In the genomic region with DNA sequence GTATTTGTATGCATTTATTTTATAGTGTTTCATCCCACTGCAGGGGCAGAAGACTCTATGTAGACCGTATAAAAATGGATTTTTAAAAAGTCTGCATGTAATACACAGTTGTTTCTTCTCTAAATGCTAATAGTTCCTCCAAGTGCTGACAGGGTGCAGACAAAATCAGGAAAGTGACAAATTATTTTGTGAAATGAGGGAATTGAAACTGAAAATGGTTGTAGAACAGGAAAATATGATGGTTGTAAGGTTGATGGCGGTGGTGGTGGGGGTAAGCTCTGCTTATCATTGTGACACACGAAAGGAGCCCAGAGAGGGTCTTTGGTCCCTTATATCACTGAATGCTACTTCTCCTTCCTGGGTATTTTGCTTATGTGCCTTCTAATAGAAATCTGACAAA, we compare ENCODE assay signal across 22 cellular contexts.
"Had no signal": no experiment of that assay in that cellular context is flagged by ENCODE, and none has a peak within 500 bp of the region (broad histone marks: within the 10 kb centered on the region; RNA-seq: fewer than 3 reads in every experiment).

No MANE protein-coding gene starts in this region.

- H3K27me3 ChIP-seq: esophagus squamous epithelium, gastrocnemius medialis, ovary, vagina had no signal

- H3K9me3 Mint-ChIP-seq: activated naive CD4-positive, alpha-beta T cell treated with anti-CD3 and anti-CD28 coated beads for 36 hours; activated T-cell treated with anti-CD3 and anti-CD28 coated beads, Interleukin-2, amount 50 U/mL, for 72 hours; endodermal cell; type B pancreatic cell had no signal

- H3K4me3 ChIP-seq: coronary artery, esophagus squamous epithelium, gastrocnemius medialis, left ventricle myocardium inferior, ovary, prostate gland, thoracic aorta, vagina had no signal

- H3K4me1 Mint-ChIP-seq: nephron had no signal

- H3K4me1 ChIP-seq: prostate gland had no signal

- H3K4me3 Mint-ChIP-seq: activated naive CD4-positive, alpha-beta T cell treated with anti-CD3 and anti-CD28 coated beads for 36 hours; activated T-cell treated with anti-CD3 and anti-CD28 coated beads, Interleukin-2, amount 50 U/mL, for 72 hours; endodermal cell; nephron; type B pancreatic cell had no signal

- H3K27ac ChIP-seq: coronary artery, esophagus squamous epithelium, gastrocnemius medialis, left ventricle myocardium inferior, neutrophil, ovary, prostate gland, thoracic aorta, vagina had no signal

- DNase-seq: activated CD4-positive, alpha-beta T cell treated with anti-CD3 and anti-CD28 coated beads for 1 hour; activated effector memory CD4-positive, alpha-beta T cell treated with Interleukin-2 at 50 U/mL for 16 hours; activated naive CD4-positive, alpha-beta T cell treated with anti-CD3 and anti-CD28 coated beads for 36 hours; activated T-cell treated with anti-CD3 and anti-CD28 coated beads, Interleukin-2, amount 50 U/mL, for 72 hours; cerebellar nuclear complex; endodermal cell; esophagus squamous epithelium; gastrocnemius medialis; head of caudate nucleus; hypothalamus; left ventricle myocardium inferior; midbrain; ovary; stimulated activated CD4-positive, alpha-beta T cell treated with anti-CD3 and anti-CD28 coated beads, Interleukin-4, amount 100 ng/mL, for 1 hour; stimulated activated naive CD4-positive, alpha-beta T cell treated with Interleukin-2 at 50 U/mL for 16 hours had no signal

- H3K27ac Mint-ChIP-seq: activated naive CD4-positive, alpha-beta T cell treated with anti-CD3 and anti-CD28 coated beads for 36 hours; activated T-cell treated with anti-CD3 and anti-CD28 coated beads, Interleukin-2, amount 50 U/mL, for 72 hours; endodermal cell; nephron; type B pancreatic cell had no signal

- H3K36me3 ChIP-seq: esophagus squamous epithelium, gastrocnemius medialis, left ventricle myocardium inferior, neutrophil, ovary, prostate gland, thoracic aorta, vagina had no signal

- ATAC-seq: activated T-cell treated with anti-CD3 and anti-CD28 coated beads, Interleukin-2, amount 50 U/mL, for 72 hours; gastrocnemius medialis had no signal

- H3K9me3 ChIP-seq: esophagus squamous epithelium, gastrocnemius medialis, left ventricle myocardium inferior, neutrophil, ovary, prostate gland, thoracic aorta, vagina had no signal
